ENCODE assay signal across 1 cellular context in the genomic region with DNA sequence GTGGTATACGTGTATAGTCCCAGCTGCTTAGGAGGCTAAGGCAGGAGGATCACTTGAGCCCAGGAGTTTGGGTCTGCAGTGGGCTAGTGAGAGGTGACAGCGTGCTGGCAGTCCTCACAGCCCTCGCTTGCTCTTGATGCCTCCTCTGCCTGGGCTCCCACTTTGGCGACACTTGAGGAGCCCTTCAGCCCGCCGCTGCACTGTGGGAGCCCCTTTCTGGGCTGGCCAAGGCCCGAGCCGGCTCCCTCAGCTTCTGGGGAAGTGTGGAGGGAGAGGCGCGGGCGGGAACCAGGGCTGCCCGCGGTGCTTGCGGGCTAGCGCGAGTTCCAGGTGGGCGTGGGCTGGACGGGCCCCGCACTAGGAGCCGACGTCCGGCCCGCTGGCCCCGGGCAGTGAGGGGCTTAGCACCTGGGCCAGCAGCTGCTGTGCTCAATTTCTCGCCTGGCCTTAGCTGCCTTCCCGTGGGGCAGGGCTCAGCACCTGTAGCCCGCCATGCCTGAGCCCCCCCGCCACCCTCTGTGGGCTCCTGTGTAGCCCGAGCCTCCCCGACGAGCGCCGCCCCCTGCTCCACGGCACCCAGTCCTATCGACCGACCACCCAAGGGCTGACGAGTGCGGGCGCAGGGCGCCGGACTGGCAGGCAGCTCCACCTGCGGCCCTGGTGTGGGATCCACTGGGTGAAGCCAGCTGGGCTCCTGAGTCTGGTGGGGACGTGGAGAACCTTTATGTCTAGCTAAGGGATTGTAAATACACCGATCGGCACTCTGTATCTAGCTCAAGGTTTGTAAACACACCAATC. TPM values are rescaled to one million over a fixed set of nuclear protein-coding genes. Genes with fewer than 3 reads are reported as not detected.
"Had no signal": no experiment of that assay in that cellular context is flagged by ENCODE, and none has a peak within 500 bp of the region (broad histone marks: within the 10 kb centered on the region; RNA-seq: fewer than 3 reads in every experiment).

No MANE protein-coding gene starts in this region.

RNA-seq across cellular contexts. Expression of a gene that starts 28.1 kb away (rescaled TPM):
- total RNA-seq: ascending aorta had no signal
